In genomic region chr4:164383187-164384181, GRCh38 we compare ENCODE assay signal across 9 cellular contexts.
DNase-seq lines count a peak whose midpoint lies in the region; ATAC-seq and TF ChIP-seq lines count a peak whose summit lies in the region.
"Had no signal": no experiment of that assay in that cellular context is flagged by ENCODE, and none has a peak within 500 bp of the region (broad histone marks: within the 10 kb centered on the region; RNA-seq: fewer than 3 reads in every experiment).

No MANE protein-coding gene starts in this region.

- H3K4me1 Mint-ChIP-seq in neural crest cell = peaks cover 8% of the 10 kb centered on the region

- no peak overlapping the region for H3K27ac Mint-ChIP-seq in neural crest cell (ENCODE audit: unreplicated experiment)

- peaks cover 63% of the 10 kb centered on the region for H3K27me3 Mint-ChIP-seq in neural crest cell (ENCODE audit: low read depth)

- peak overlapping the region; percentile 85 for H3K4me3 Mint-ChIP-seq in neural crest cell

- no peak for ATAC-seq in GM21390 (IDR thresholded peaks at IDR 0.05; ENCODE audit: unreplicated experiment)
- ATAC-seq: GM12878 had no signal

- no peaks in the 10 kb centered on the region for H3K36me3 Mint-ChIP-seq in neural crest cell (ENCODE audit: low read depth)

- H3K4me3 ChIP-seq in epithelial cell of esophagus (ENCODE audit: low read length) = peak overlapping the region; percentile 57
- H3K4me3 ChIP-seq: GM12878 had no signal

- TF ChIP-seq CTCF in epithelial cell of esophagus (IDR thresholded peaks at IDR 0.05; ENCODE audit: insufficient read depth, low read depth, low read length, missing control alignments) (peak; percentile 52), neural crest cell (conservative IDR thresholded peaks at IDR 0.05) (peak; percentile 59)

- no peaks in the 10 kb centered on the region for H3K9me3 Mint-ChIP-seq in neural crest cell

- peak; percentile 96 for DNase-seq in Ammon's horn (ENCODE audit: low spot score)
- DNase-seq in NCI-H1105 treated with DMSO at 0.1 percent for 48 hours (lab: John Stamatoyannopoulos, UW) = peak; percentile 19
- DNase-seq in epithelial cell of esophagus (ENCODE audit: low read depth) = peak; percentile 54
- DNase-seq in neural crest cell (ENCODE audit: low read depth, low spot score) = peak; percentile 40
- DNase-seq in NK-92 treated with Interleukin-12 subunit alpha and Interleukin-12 subunit beta, amount 100 ng/mL, for 24 hours (lab: John Stamatoyannopoulos, UW) = no peak
- no peak for DNase-seq in mesenteric fat pad (ENCODE audit: low spot score)
- DNase-seq in AG08395 (ENCODE audit: low spot score) = no peak

Comparison
In these comparisons a context has a peak if more than half of its experiments do, and no peak if none do; other contexts are left out.
1. DNase-seq: peak in Ammon's horn (single experiment), NCI-H1105 treated with DMSO at 0.1 percent for 48 hours (single experiment), epithelial cell of esophagus (single experiment) and neural crest cell (single experiment); none in NK-92 treated with Interleukin-12 subunit alpha and Interleukin-12 subunit beta, amount 100 ng/mL, for 24 hours (single experiment), mesenteric fat pad (single experiment) and AG08395 (single experiment).